ENCODE assay signal across 8 cellular contexts in the genomic region with DNA sequence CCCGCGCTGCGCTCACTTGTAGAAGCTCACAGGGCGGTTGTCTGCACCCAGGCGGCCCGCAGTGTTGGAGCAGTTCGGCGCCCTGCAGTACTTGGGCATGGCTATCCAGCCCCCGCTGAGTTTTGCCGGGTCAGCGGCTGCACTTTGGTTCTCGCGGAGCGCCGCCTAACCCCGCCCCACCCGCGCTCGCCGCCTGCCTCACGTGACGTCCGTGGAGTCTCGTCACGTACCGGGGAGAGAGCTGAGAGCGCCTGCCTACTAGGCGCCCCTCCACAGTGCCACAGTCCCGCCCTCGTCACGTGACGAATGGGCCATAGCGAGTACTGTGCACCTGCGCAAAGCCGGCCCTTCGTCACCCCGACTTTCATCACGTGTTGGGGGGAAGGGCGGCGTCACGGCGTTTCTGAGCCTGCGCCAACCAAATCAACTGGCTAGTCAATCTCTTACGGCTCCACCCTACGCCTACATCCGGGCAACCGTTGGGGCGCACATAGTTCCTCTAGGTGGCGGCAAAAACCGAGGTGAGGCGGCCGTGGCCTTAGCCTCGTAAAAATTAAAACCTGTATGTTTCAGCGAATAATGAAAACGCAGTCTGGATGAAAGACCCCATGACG. TPM values are rescaled to one million over a fixed set of nuclear protein-coding genes. Genes with fewer than 3 reads are reported as not detected.
A peak's percentile ranks its signal among the peaks of the same experiment; 100 is the strongest.
DNase-seq lines count a peak whose midpoint lies in the region; ATAC-seq and TF ChIP-seq lines count a peak whose summit lies in the region.

A gene with protein sequence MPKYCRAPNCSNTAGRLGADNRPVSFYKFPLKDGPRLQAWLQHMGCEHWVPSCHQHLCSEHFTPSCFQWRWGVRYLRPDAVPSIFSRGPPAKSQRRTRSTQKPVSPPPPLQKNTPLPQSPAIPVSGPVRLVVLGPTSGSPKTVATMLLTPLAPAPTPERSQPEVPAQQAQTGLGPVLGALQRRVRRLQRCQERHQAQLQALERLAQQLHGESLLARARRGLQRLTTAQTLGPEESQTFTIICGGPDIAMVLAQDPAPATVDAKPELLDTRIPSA (minus strand): TSS at position 167 of the 614 bp plus-strand sequence. CDS start 68 bp downstream, at position 99.

- no peaks in the 10 kb centered on the region for H3K36me3 ChIP-seq in BJ (ENCODE audit: control insufficient read depth, insufficient read depth, low read length)
- no peaks in the 10 kb centered on the region for H3K36me3 ChIP-seq in colonic mucosa

- peaks cover 5% of the 10 kb centered on the region for H3K4me1 ChIP-seq in colonic mucosa

- peak within 1 kb of the TSS; percentile 70 for H3K4me3 ChIP-seq in BJ (ENCODE audit: low read depth, low read length)
- H3K4me3 ChIP-seq in colonic mucosa = peak within 1 kb of the TSS; percentile 70

- peak; percentile 80 for ATAC-seq in HG03442 (IDR thresholded peaks at IDR 0.05; ENCODE audit: unreplicated experiment)

- CTCF ChIA-PET in BJ (lab: Yijun Ruan, JAX) = interaction anchor here (0.6 to 1.6 kb wide), 4 partner anchors 12 to 122 kb away, joined by 3 to 5 read pairs (median 3); a partner anchor contains a TSS

- intact Hi-C loops in colonic mucosa (cut with DNase I) = loop anchor here (10.0 kb wide), 2 partner anchors 59 to 61 kb away; a partner anchor contains a TSS

- H3K27me3 ChIP-seq in BJ (ENCODE audit: control insufficient read depth, insufficient read depth, low read length) = no peaks in the 10 kb centered on the region
- no peaks in the 10 kb centered on the region for H3K27me3 ChIP-seq in colonic mucosa
- H3K27me3 ChIP-seq in layer of hippocampus (ENCODE audit: control insufficient read depth, insufficient read depth, low read length) = no peaks in the 10 kb centered on the region

- H3K9ac ChIP-seq in colonic mucosa (ENCODE audit: low read depth in 2 of 2, low read length in 2 of 2) = peak within 1 kb of the TSS; percentile 59 to 96

- H3K27ac ChIP-seq in colonic mucosa = peak within 1 kb of the TSS; percentile 95
- H3K27ac ChIP-seq in layer of hippocampus (ENCODE audit: low read depth, low read length) = peak within 1 kb of the TSS; percentile 100

- TF ChIP-seq CTCF in BJ (IDR thresholded peaks at IDR 0.05; ENCODE audit: insufficient read depth, low read depth, low read length) (peak; percentile 61), colonic mucosa (IDR thresholded peaks at IDR 0.05) (peak; percentile 10)

- no peaks in the 10 kb centered on the region for H3K9me3 ChIP-seq in colonic mucosa

- POLR2A ChIA-PET in BJ (lab: Charles Lee) = interaction anchor here (1.0 kb wide), 1 partner anchor 59 kb away, joined by 3 read pairs; no protein-coding TSS in a partner anchor

- DNase-seq in BJ (ENCODE audit: low read depth) (peak; percentile 98), GM19238 (ENCODE audit: insufficient read length, low spot score) (peak; percentile 98), NCI-H510A treated with DMSO at 0.1 percent for 48 hours (lab: John Stamatoyannopoulos, UW) (peak; percentile 98), colonic mucosa (peak; percentile 100)
- DNase-seq in activated CD4-positive, alpha-beta T cell treated with anti-CD3 and anti-CD28 coated beads for 4 hours = peak; percentile 100
- DNase-seq in stimulated activated CD4-positive, alpha-beta T cell treated with anti-CD3 and anti-CD28 coated beads, Interleukin-1b, Interleukin-23, amount 100 ng/mL, for 4 hours (ENCODE audit: low read depth in 2 of 2) = peak; percentile 98 to 99

RNA-seq across cellular contexts. Expression of the gene that starts here (rescaled TPM):
- polyA plus RNA-seq in BJ (2011; rRNA removed) = 8.2 and 11.0 TPM in 2 replicates
- 1.8 and 4.3 TPM in 2 replicates for polyA minus RNA-seq in BJ (2011; rRNA and poly(A)+ RNA removed)
- 1 to 10 TPM; 3.3 to 4.6 TPM for total RNA-seq in colonic mucosa

Comparison
In these comparisons a context has a peak if more than half of its experiments do, and no peak if none do; other contexts are left out.
1. Peak in every context shown above with its lines: DNase-seq, ATAC-seq, H3K4me3 ChIP-seq and H3K27ac ChIP-seq.